Comparison of ENCODE assay signal across 1 cellular context in genomic region chr6:33607126-33607783, GRCh38.
TF ChIP-seq lines count a peak whose summit lies in the region.

No MANE protein-coding gene starts in this region.

TF ChIP-seq in WTC11, 78 proteins besides CTCF, POLR2A, EP300 and RAD21 (continued from another document):
- no peak for TF ChIP-seq ATF2 (CRISPR knock-in tag; IDR thresholded peaks at IDR 0.05; ENCODE audit: borderline replicate concordance, low read depth)
- no peak for TF ChIP-seq IRF1 (CRISPR knock-in tag; IDR thresholded peaks at IDR 0.05)
- TF ChIP-seq ZNF416 (CRISPR knock-in tag; IDR thresholded peaks at IDR 0.05), result no peak
- no peak for TF ChIP-seq MLX (CRISPR knock-in tag; IDR thresholded peaks at IDR 0.05)
- peak; percentile 69; the same call in 1 of the 2 replicates for TF ChIP-seq ZNF423 (CRISPR knock-in tag; IDR thresholded peaks at IDR 0.05)
- no peak for TF ChIP-seq RORB (CRISPR knock-in tag; IDR thresholded peaks at IDR 0.05)
- no peak for TF ChIP-seq CDX4 (CRISPR knock-in tag; IDR thresholded peaks at IDR 0.05; ENCODE audit: borderline replicate concordance)
